In the genomic region with DNA sequence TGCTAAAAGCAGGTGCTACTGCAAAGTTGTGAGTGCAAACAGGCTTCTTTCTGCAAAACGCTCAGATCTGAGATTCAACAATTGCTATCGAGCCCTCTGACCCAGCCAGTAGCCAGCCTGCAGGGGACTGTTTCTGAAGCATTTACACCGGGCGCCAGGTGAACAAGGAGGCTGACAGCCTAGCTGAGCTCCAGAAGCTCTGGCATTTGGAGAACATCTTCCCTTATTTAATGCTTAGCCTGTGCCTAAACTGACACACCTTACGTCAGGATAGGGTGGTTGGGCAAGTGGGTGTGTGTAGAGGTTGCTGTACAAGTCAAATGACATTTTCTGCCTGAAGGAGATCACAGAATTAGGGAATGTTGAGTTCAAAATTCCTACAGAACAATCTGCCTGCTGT, we compare ENCODE assay signal across 31 cellular contexts. TPM values are rescaled to one million over a fixed set of nuclear protein-coding genes. Genes with fewer than 3 reads are reported as not detected.
"Had no signal": no experiment of that assay in that cellular context is flagged by ENCODE, and none has a peak within 500 bp of the region (broad histone marks: within the 10 kb centered on the region; RNA-seq: fewer than 3 reads in every experiment).

No MANE protein-coding gene starts in this region.

- H3K4me1 ChIP-seq: adrenal gland, body of pancreas, breast epithelium had no signal

- H3K4me3 ChIP-seq: adrenal gland, body of pancreas, breast epithelium had no signal

- H3K27ac ChIP-seq: adrenal gland, body of pancreas, brain microvascular endothelial cell, breast epithelium, VCaP had no signal

- DNase-seq: activated B cell treated with CpG ODN at 0.5 μM for 24 hours; activated CD4-positive, alpha-beta memory T cell treated with anti-CD3 and anti-CD28 coated beads for 36 hours; activated CD4-positive, alpha-beta T cell treated with anti-CD3 and anti-CD28 coated beads for 4 hours; activated CD4-positive, alpha-beta T cell treated with anti-CD3 and anti-CD28 coated beads, Interleukin-2, amount 10 ng/mL, durations not matched to agents 24 days and 14 days; activated CD4-positive, alpha-beta T cell treated with anti-CD3 and anti-CD28 coated beads, Interleukin-2, amount 50 U/mL, for 1 hour; activated CD4-positive, alpha-beta T cell treated with anti-CD3 and anti-CD28 coated beads, Interleukin-2, amount 50 U/mL, for 4 hours; activated CD4-positive, CD25-positive, alpha-beta regulatory T cell treated with anti-CD3 and anti-CD28 coated beads, Interleukin-2, amount 50 U/mL, for 72 hours; activated CD8-positive, alpha-beta memory T cell treated with anti-CD3 and anti-CD28 coated beads, Interleukin-2, amount 50 U/mL, for 4 hours; activated CD8-positive, alpha-beta T cell treated with anti-CD3 and anti-CD28 coated beads for 36 hours; activated gamma-delta T cell treated with Interleukin-2 at 50 U/mL for 16 hours; activated naive CD4-positive, alpha-beta T cell; activated naive CD4-positive, alpha-beta T cell treated with anti-CD3 and anti-CD28 coated beads for 36 hours; activated naive CD4-positive, alpha-beta T cell treated with anti-CD3 and anti-CD28 coated beads, Interleukin-2, amount 50 U/mL, for 16 hours; activated naive CD8-positive, alpha-beta T cell treated with anti-CD3 and anti-CD28 coated beads for 36 hours; activated T-cell treated with anti-CD3 and anti-CD28 coated beads for 4 hours; activated T-cell treated with anti-CD3 and anti-CD28 coated beads, Interleukin-2, amount 50 U/mL, for 1 hour; activated T-cell treated with anti-CD3 and anti-CD28 coated beads, Interleukin-2, amount 50 U/mL, for 4 hours; activated T-cell treated with anti-CD3 and anti-CD28 coated beads, Interleukin-2, amount 50 U/mL, for 72 hours; adrenal gland; amniotic stem cell; aorta; body of pancreas; brain microvascular endothelial cell; central memory CD4-positive, alpha-beta T cell; T-cell; T-helper 17 cell; T1000 had no signal

- H3K9me3 ChIP-seq: adrenal gland, body of pancreas, breast epithelium had no signal

- H3K36me3 ChIP-seq: adrenal gland, brain microvascular endothelial cell, breast epithelium had no signal

- H3K27me3 ChIP-seq: adrenal gland, body of pancreas, breast epithelium had no signal

RNA-seq across cellular contexts. Expression of a gene that starts 15.8 kb away (rescaled TPM):
- total RNA-seq: activated B cell treated with CpG ODN at 0.5 μM for 24 hours; activated naive CD8-positive, alpha-beta T cell treated with anti-CD3 and anti-CD28 coated beads for 36 hours; activated T-cell treated with anti-CD3 and anti-CD28 coated beads, Interleukin-2, amount 50 U/mL, for 4 hours; astrocyte; body of pancreas; cerebellum had no signal
- polyA plus RNA-seq: aorta had no signal
